ENCODE assay signal across 11 cellular contexts in the genomic region with DNA sequence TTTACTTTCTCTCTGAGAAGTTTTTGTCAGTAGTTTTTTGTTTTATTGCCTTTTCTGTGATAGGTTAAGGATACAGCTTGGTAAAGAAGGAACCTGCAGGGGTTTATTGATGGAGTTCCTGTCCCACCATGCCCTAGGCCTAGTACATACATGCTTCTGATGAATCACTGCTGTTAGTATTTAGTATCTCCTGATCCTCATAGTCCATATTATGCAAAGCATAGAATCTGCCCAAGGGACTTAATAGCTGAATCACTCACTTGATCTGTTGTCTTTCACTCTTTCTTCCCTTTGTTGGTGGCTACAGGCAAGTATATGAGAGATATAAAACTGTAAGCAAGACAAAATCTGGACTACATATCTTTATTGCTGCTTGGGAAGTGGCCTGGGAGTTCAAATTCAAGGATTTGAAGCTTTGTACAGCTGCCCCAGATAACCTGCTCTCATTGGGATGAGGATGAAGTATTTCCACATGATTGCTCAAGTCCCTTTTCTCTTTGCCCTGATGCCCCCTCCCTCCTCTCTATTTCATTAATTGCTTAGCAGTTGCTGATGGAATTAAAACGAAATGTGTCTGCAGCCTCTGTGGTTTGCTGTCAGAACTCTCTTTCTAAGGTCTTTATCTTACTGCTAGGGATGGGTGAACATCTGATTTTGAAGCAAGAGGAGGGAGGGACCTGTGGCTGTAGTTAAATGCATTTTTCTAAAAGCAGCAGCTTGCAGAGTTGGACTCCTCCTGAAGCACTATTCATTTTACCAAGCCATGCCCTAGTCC.
DNase-seq lines count a peak whose midpoint lies in the region; ATAC-seq and TF ChIP-seq lines count a peak whose summit lies in the region.
"Had no signal": no experiment of that assay in that cellular context is flagged by ENCODE, and none has a peak within 500 bp of the region (broad histone marks: within the 10 kb centered on the region; RNA-seq: fewer than 3 reads in every experiment).

No MANE protein-coding gene starts in this region.

- no peak overlapping the region for H2AFZ ChIP-seq in GM23338

- peaks cover 11% of the 10 kb centered on the region for H3K4me1 Mint-ChIP-seq in GM23338
- peaks cover 50% of the 10 kb centered on the region for H3K4me1 Mint-ChIP-seq in activated naive CD8-positive, alpha-beta T cell treated with anti-CD3 and anti-CD28 coated beads, Interleukin-2, amount 50 U/mL, for 24 hours

- no peak for ATAC-seq in GM23338
- peak; percentile 83 for ATAC-seq in activated naive CD8-positive, alpha-beta T cell treated with anti-CD3 and anti-CD28 coated beads, Interleukin-2, amount 50 U/mL, for 24 hours

- H3K79me2 ChIP-seq in GM23338 (replicated peaks; ENCODE audit: insufficient read depth): peaks cover 82% of the 10 kb centered on the region

- H3K9me2 ChIP-seq in GM23338 (ENCODE audit: insufficient read depth): no peaks in the 10 kb centered on the region

- H3K9me3 Mint-ChIP-seq in GM23338: no peaks in the 10 kb centered on the region
- no peaks in the 10 kb centered on the region for H3K9me3 Mint-ChIP-seq in activated naive CD8-positive, alpha-beta T cell treated with anti-CD3 and anti-CD28 coated beads, Interleukin-2, amount 50 U/mL, for 24 hours
- H3K9me3 Mint-ChIP-seq: dendritic cell treated with granulocyte-macrophage colony-stimulating factor and Interleukin-4, amounts not matched to agents 40 ng/mL and 50 ng/mL, for 4 days had no signal

- H3K27me3 Mint-ChIP-seq in GM23338 (ENCODE audit: insufficient read depth, low read depth, poor library complexity): no peaks in the 10 kb centered on the region
- no peaks in the 10 kb centered on the region for H3K27me3 Mint-ChIP-seq in activated naive CD8-positive, alpha-beta T cell treated with anti-CD3 and anti-CD28 coated beads, Interleukin-2, amount 50 U/mL, for 24 hours
- H3K27me3 Mint-ChIP-seq: dendritic cell treated with granulocyte-macrophage colony-stimulating factor and Interleukin-4, amounts not matched to agents 40 ng/mL and 50 ng/mL, for 4 days had no signal

- no peak overlapping the region for H3K4me2 ChIP-seq in GM23338

- H3K4me3 Mint-ChIP-seq in GM23338: no peak overlapping the region
- no peak overlapping the region for H3K4me3 Mint-ChIP-seq in activated naive CD8-positive, alpha-beta T cell treated with anti-CD3 and anti-CD28 coated beads, Interleukin-2, amount 50 U/mL, for 24 hours
- H3K4me3 Mint-ChIP-seq: dendritic cell treated with granulocyte-macrophage colony-stimulating factor and Interleukin-4, amounts not matched to agents 40 ng/mL and 50 ng/mL, for 4 days had no signal

- DNase-seq in AG04450 (ENCODE audit: low read depth, low spot score): peak; percentile 11
- no peak for DNase-seq in GM23338 (ENCODE audit: low spot score)
- DNase-seq in activated naive CD8-positive, alpha-beta T cell treated with anti-CD3 and anti-CD28 coated beads, Interleukin-2, amount 50 U/mL, for 24 hours: no peak
- DNase-seq in iris pigment epithelial cell (ENCODE audit: low read depth): peak; percentile 81
- DNase-seq in C1 segment of cervical spinal cord (lab: John Stamatoyannopoulos, UW): no peak
- DNase-seq in cardiac septum (ENCODE audit: low spot score): no peak
- DNase-seq in ecto neural progenitor cell (ENCODE audit: low spot score): no peak
- DNase-seq in activated CD4-positive, CD25-positive, alpha-beta regulatory T cell (lab: John Stamatoyannopoulos, UW): no peak
- DNase-seq: DMS79 treated with DMSO at 0.1 percent for 48 hours, NCI-H446 had no signal

- H3K36me3 Mint-ChIP-seq in GM23338 (ENCODE audit: low read depth): peaks cover 3% of the 10 kb centered on the region; the same call in 1 of the 3 replicates
- H3K36me3 Mint-ChIP-seq in activated naive CD8-positive, alpha-beta T cell treated with anti-CD3 and anti-CD28 coated beads, Interleukin-2, amount 50 U/mL, for 24 hours (ENCODE audit: low read depth): peaks cover 11% of the 10 kb centered on the region

- H3K9me3 ChIP-seq in AG04450 (ENCODE audit: control insufficient read depth, insufficient read depth, low read length): peaks cover 4% of the 10 kb centered on the region; the same call in 1 of the 2 replicates

- peaks cover 28% of the 10 kb centered on the region for H4K20me1 ChIP-seq in GM23338 (replicated peaks; ENCODE audit: insufficient read depth)

- H3K4me3 ChIP-seq in AG04450 (ENCODE audit: low read depth, low read length) (no peak overlapping the region), GM23338 (no peak overlapping the region)

- H3K27ac ChIP-seq in AG04450 (ENCODE audit: low read depth, low read length) (no peak overlapping the region), GM23338 (ENCODE audit: low read depth) (peak overlapping the region; percentile 42; the same call in 1 of the 2 replicates)

- CTCF ChIA-PET in AG04450 (lab: Charles Lee): interaction anchor here (0.6 kb wide), 1 partner anchor 68 kb away, joined by 4 read pairs; no protein-coding TSS in a partner anchor

- TF ChIP-seq CTCF in AG04450 (IDR thresholded peaks at IDR 0.05; ENCODE audit: low read depth, low read length): no peak
- no peak for TF ChIP-seq CTCF in GM23338 (conservative IDR thresholded peaks at IDR 0.05; ENCODE audit: low read depth in 2 of 2)

- peaks cover 5% of the 10 kb centered on the region for H3K4me1 ChIP-seq in GM23338 (ENCODE audit: insufficient read depth)

- H3K36me3 ChIP-seq in GM23338 (ENCODE audit: insufficient read depth): no peaks in the 10 kb centered on the region

- no peaks in the 10 kb centered on the region for H3K27me3 ChIP-seq in AG04450 (ENCODE audit: control insufficient read depth, insufficient read depth, low read length)
- H3K27me3 ChIP-seq in GM23338 (ENCODE audit: insufficient read depth): no peaks in the 10 kb centered on the region

- intact Hi-C loops in cardiac septum (cut with DNase I): no loop called here

- no peak overlapping the region for H3K27ac Mint-ChIP-seq in GM23338
- peak overlapping the region; percentile 43 for H3K27ac Mint-ChIP-seq in activated naive CD8-positive, alpha-beta T cell treated with anti-CD3 and anti-CD28 coated beads, Interleukin-2, amount 50 U/mL, for 24 hours
- H3K27ac Mint-ChIP-seq: dendritic cell treated with granulocyte-macrophage colony-stimulating factor and Interleukin-4, amounts not matched to agents 40 ng/mL and 50 ng/mL, for 4 days had no signal

- H3F3A ChIP-seq in GM23338 (replicated peaks; ENCODE audit: low read depth): 0 out of 2 replicates have a peak, but pooled peaks cover 4% of the 10 kb centered on the region

- POLR2A ChIA-PET in AG04450 (lab: Yijun Ruan, JAX): no interaction called here

TF ChIP-seq in GM23338, 12 proteins besides CTCF, POLR2A, EP300 and RAD21 (continues in another document):
- TF ChIP-seq STAT1 (IDR thresholded peaks at IDR 0.05; ENCODE audit: unreplicated experiment) (no peak), EZH2phosphoT487 (IDR thresholded peaks at IDR 0.05; ENCODE audit: unreplicated experiment) (no peak), ZNF331 (CRISPR knock-in tag; IDR thresholded peaks at IDR 0.05; ENCODE audit: low read depth) (no peak), NANOG (IDR thresholded peaks at IDR 0.05; ENCODE audit: borderline replicate concordance) (no peak), JUNB (IDR thresholded peaks at IDR 0.05; ENCODE audit: unreplicated experiment) (no peak), EZH2 (IDR thresholded peaks at IDR 0.05; ENCODE audit: low read depth, unreplicated experiment) (no peak), CREB1 (CRISPR knock-in tag; IDR thresholded peaks at IDR 0.05; ENCODE audit: low read depth) (no peak)
- TF ChIP-seq, protein P1, sequence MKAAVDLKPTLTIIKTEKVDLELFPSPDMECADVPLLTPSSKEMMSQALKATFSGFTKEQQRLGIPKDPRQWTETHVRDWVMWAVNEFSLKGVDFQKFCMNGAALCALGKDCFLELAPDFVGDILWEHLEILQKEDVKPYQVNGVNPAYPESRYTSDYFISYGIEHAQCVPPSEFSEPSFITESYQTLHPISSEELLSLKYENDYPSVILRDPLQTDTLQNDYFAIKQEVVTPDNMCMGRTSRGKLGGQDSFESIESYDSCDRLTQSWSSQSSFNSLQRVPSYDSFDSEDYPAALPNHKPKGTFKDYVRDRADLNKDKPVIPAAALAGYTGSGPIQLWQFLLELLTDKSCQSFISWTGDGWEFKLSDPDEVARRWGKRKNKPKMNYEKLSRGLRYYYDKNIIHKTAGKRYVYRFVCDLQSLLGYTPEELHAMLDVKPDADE (IDR thresholded peaks at IDR 0.05): no peak
- TF ChIP-seq, protein P2, sequence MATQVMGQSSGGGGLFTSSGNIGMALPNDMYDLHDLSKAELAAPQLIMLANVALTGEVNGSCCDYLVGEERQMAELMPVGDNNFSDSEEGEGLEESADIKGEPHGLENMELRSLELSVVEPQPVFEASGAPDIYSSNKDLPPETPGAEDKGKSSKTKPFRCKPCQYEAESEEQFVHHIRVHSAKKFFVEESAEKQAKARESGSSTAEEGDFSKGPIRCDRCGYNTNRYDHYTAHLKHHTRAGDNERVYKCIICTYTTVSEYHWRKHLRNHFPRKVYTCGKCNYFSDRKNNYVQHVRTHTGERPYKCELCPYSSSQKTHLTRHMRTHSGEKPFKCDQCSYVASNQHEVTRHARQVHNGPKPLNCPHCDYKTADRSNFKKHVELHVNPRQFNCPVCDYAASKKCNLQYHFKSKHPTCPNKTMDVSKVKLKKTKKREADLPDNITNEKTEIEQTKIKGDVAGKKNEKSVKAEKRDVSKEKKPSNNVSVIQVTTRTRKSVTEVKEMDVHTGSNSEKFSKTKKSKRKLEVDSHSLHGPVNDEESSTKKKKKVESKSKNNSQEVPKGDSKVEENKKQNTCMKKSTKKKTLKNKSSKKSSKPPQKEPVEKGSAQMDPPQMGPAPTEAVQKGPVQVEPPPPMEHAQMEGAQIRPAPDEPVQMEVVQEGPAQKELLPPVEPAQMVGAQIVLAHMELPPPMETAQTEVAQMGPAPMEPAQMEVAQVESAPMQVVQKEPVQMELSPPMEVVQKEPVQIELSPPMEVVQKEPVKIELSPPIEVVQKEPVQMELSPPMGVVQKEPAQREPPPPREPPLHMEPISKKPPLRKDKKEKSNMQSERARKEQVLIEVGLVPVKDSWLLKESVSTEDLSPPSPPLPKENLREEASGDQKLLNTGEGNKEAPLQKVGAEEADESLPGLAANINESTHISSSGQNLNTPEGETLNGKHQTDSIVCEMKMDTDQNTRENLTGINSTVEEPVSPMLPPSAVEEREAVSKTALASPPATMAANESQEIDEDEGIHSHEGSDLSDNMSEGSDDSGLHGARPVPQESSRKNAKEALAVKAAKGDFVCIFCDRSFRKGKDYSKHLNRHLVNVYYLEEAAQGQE (IDR thresholded peaks at IDR 0.05; ENCODE audit: unreplicated experiment): no peak

Comparison
In these comparisons a context has a peak if more than half of its experiments do, and no peak if none do; other contexts are left out.
1. DNase-seq: peak in AG04450 (single experiment) and iris pigment epithelial cell (single experiment); none in GM23338 (single experiment), activated naive CD8-positive, alpha-beta T cell treated with anti-CD3 and anti-CD28 coated beads, Interleukin-2, amount 50 U/mL, for 24 hours (single experiment), C1 segment of cervical spinal cord (0 of 14), cardiac septum (single experiment), ecto neural progenitor cell (single experiment) and activated CD4-positive, CD25-positive, alpha-beta regulatory T cell (0 of 4).